Comparison of ENCODE assay signal across 13 cellular contexts in the genomic region with DNA sequence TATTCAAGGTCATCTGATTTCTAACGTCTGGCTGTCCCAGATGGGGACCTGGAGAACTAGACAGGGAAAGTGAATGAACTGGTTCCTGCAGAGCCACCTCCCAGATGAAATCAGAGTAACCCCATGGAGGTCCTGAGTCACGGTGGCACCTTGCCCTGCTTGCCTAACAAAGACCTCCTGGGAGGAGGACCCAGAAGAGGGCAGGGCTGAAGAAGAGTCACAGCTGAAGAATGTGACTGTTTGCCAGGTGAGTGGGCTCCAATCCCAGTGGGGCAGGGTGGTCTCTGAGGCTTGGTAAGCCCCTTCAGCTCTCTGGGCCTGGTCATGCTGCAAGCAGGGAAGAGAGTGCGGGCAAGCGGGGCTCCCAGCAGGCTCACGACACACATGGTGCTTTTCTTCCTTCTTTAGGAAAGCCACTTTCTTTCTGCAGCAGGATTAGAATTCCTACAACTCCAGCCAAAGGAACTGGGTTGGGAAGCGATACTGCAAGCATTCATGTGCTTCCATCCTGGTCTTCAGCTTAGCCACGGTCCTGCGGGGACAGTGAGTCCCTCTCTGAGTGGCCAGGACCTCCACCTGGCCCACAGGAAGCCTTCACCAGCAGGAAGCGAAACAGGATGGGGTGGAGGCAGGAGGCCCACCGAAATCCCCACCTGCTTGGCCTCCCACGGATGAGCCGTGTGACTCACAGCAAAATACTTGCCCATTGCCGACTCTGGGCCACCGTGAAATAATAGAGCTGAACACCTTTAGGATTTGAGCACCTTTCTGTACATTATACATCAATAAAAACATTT. TPM values are rescaled to one million over a fixed set of nuclear protein-coding genes. Genes with fewer than 3 reads are reported as not detected.
DNase-seq lines count a peak whose midpoint lies in the region; ATAC-seq, FAIRE-seq and TF ChIP-seq lines count a peak whose summit lies in the region.
"Had no signal": no experiment of that assay in that cellular context is flagged by ENCODE, and none has a peak within 500 bp of the region (broad histone marks: within the 10 kb centered on the region; RNA-seq: fewer than 3 reads in every experiment).

No MANE protein-coding gene starts in this region.

- dilution Hi-C loops in IMR-90 (cut with HindIII; ENCODE audit: low sequenced_read_pairs, unreplicated experiment) = no loop called here

- H3K14ac ChIP-seq in IMR-90 (replicated peaks; ENCODE audit: low read depth, low read length) = no peak overlapping the region

- H2BK15ac ChIP-seq in IMR-90 (ENCODE audit: low read depth, low read length) = no peak overlapping the region

- no peak overlapping the region for H3K4me3 Mint-ChIP-seq in stimulated activated effector memory CD8-positive, alpha-beta T cell treated with anti-CD3 and anti-CD28 coated beads, Interleukin-12 subunit alpha, Interleukin-12 subunit beta, amount 100 ng/mL, for 72 hours
- H3K4me3 Mint-ChIP-seq: activated naive CD8-positive, alpha-beta T cell treated with anti-CD3 and anti-CD28 coated beads, Interleukin-2, amount 50 U/mL, for 24 hours had no signal

- H3K18ac ChIP-seq in IMR-90 (ENCODE audit: low read depth, low read length) = no peak overlapping the region

- H3K4me1 ChIP-seq in IMR-90 (ENCODE audit: control insufficient read depth, insufficient read depth, low read length) = peaks cover 12% of the 10 kb centered on the region
- H3K4me1 ChIP-seq in A673 (ENCODE audit: insufficient read depth, low read length, poor library complexity, severe bottlenecking) = peaks cover 15% of the 10 kb centered on the region

- peaks cover 7% of the 10 kb centered on the region for H3K9me1 ChIP-seq in IMR-90 (ENCODE audit: insufficient read depth, low read length)

- peak; percentile 44 for FAIRE-seq in GM12892 (lab: Jason Lieb, UNC)
- FAIRE-seq: endothelial cell of umbilical vein had no signal

- in situ Hi-C loops in IMR-90 (cut with MboI; ENCODE audit: low sequenced_read_pairs) = no loop called here

- H2AFZ ChIP-seq in IMR-90 (replicated peaks; ENCODE audit: low read length, poor library complexity) = peak overlapping the region; percentile 24

- no peak overlapping the region for H2BK120ac ChIP-seq in IMR-90 (ENCODE audit: low read depth, low read length)

- WGBS in IMR-90 (ENCODE audit: extremely low coverage in 2 of 2, insufficient read length in 1 of 2), 2 experiments = 93% methylated on average over 6 of the region's 14 CpGs; no CpG with 5 or more reads in 1 of the 2 experiments

- no peak overlapping the region for H3K4me2 ChIP-seq in IMR-90 (ENCODE audit: low read depth, low read length)

- intact Hi-C loops in IMR-90 (cut with micrococcal nuclease) (no loop called here), A673 (cut with micrococcal nuclease; ENCODE audit: unreplicated experiment) (no loop called here)

- peak overlapping the region; percentile 85 for H2AK9ac ChIP-seq in IMR-90 (replicated peaks; ENCODE audit: low read depth, low read length, poor library complexity)

- peaks cover 19 to 30% of the 10 kb centered on the region in 2 experiments for H3K79me1 ChIP-seq in IMR-90 (ENCODE audit: low read depth in 1 of 2, low read length in 2 of 2)

- CTCF ChIA-PET in IMR-90 (lab: Yijun Ruan, JAX) = no interaction called here
- CTCF ChIA-PET in A673 (lab: Charles Lee) = no interaction called here

- no peak overlapping the region for H3K4ac ChIP-seq in IMR-90 (ENCODE audit: low read depth, low read length)

- H3K4me3 ChIP-seq in IMR-90 (ENCODE audit: insufficient read depth, low read depth, low read length) = no peak overlapping the region
- no peak overlapping the region for H3K4me3 ChIP-seq in WERI-Rb-1 (ENCODE audit: low read depth, low read length)
- no peak overlapping the region for H3K4me3 ChIP-seq in A673 (ENCODE audit: low read depth, low read length, poor library complexity, severe bottlenecking)

- peaks cover 16% of the 10 kb centered on the region for H3K4me1 Mint-ChIP-seq in stimulated activated effector memory CD8-positive, alpha-beta T cell treated with anti-CD3 and anti-CD28 coated beads, Interleukin-12 subunit alpha, Interleukin-12 subunit beta, amount 100 ng/mL, for 72 hours

- H4K8ac ChIP-seq in IMR-90 (ENCODE audit: low read depth in 2 of 2, low read length in 2 of 2) = no peak overlapping the region; a peak in 1 of 4 replicates

- H4K91ac ChIP-seq in IMR-90 (ENCODE audit: insufficient read depth, low read depth, low read length) = no peak overlapping the region

- peaks cover 8% of the 10 kb centered on the region; the same call in 1 of the 2 replicates for H4K20me1 ChIP-seq in IMR-90 (ENCODE audit: insufficient read depth, low read length)

- no peak overlapping the region for H3K27ac ChIP-seq in IMR-90 (ENCODE audit: insufficient read depth, low read length)
- H3K27ac ChIP-seq in epithelial cell of prostate = peak overlapping the region; percentile 100
- H3K27ac ChIP-seq in WERI-Rb-1 = no peak overlapping the region
- H3K27ac ChIP-seq in A673 (ENCODE audit: low read depth, low read length, poor library complexity, severe bottlenecking) = no peak overlapping the region

- H4K5ac ChIP-seq in IMR-90 (ENCODE audit: low read depth, low read length) = no peak overlapping the region

- DNase-seq in GM12892 (ENCODE audit: insufficient read length) (no peak), IMR-90 (peak; percentile 44), epithelial cell of prostate (ENCODE audit: low read depth, low spot score) (peak; percentile 69), OCI-M1 (lab: John Stamatoyannopoulos, UW) (no peak), WERI-Rb-1 (no peak), NCI-H2171 (lab: John Stamatoyannopoulos, UW) (no peak), A673 (ENCODE audit: low spot score) (no peak)
- DNase-seq in stimulated activated effector memory CD8-positive, alpha-beta T cell treated with anti-CD3 and anti-CD28 coated beads, Interleukin-12 subunit alpha, Interleukin-12 subunit beta, amount 100 ng/mL, for 72 hours (ENCODE audit: low spot score in 2 of 2) = no peak
- DNase-seq: activated CD4-positive, alpha-beta T cell treated with anti-CD3 and anti-CD28 coated beads, Interleukin-2, amount 50 U/mL, for 1 hour; activated naive CD8-positive, alpha-beta T cell treated with anti-CD3 and anti-CD28 coated beads, Interleukin-2, amount 50 U/mL, for 24 hours; NCI-H187 treated with DMSO at 0.1 percent for 48 hours; stimulated activated CD4-positive, alpha-beta T cell treated with anti-CD3 and anti-CD28 coated beads, Interleukin-12 subunit alpha, Interleukin-12 subunit beta, amount 100 ng/mL, for 4 hours had no signal

- H3K27me3 ChIP-seq in IMR-90 (ENCODE audit: control insufficient read depth, insufficient read depth, low read length) (no peaks in the 10 kb centered on the region), WERI-Rb-1 (ENCODE audit: insufficient read depth, low read depth, severe bottlenecking) (no peaks in the 10 kb centered on the region), A673 (replicated peaks; ENCODE audit: insufficient read depth, low read depth, low read length, poor library complexity) (no peaks in the 10 kb centered on the region)

- H3K36me3 Mint-ChIP-seq in stimulated activated effector memory CD8-positive, alpha-beta T cell treated with anti-CD3 and anti-CD28 coated beads, Interleukin-12 subunit alpha, Interleukin-12 subunit beta, amount 100 ng/mL, for 72 hours = no peaks in the 10 kb centered on the region

- H3K56ac ChIP-seq in IMR-90 (ENCODE audit: extremely low read depth, insufficient read depth, low read length) = no peak overlapping the region

- 0 out of 2 replicates have a peak overlapping the region, but pooled peaks have one; percentile 4 for H2AK5ac ChIP-seq in IMR-90 (ENCODE audit: low read depth, low read length)

- TF ChIP-seq CTCF in IMR-90 (conservative IDR thresholded peaks at IDR 0.05; ENCODE audit: low read depth, low read length) = no peak
- TF ChIP-seq CTCF in WERI-Rb-1 (IDR thresholded peaks at IDR 0.05; ENCODE audit: low read depth, low read length) = no peak
- TF ChIP-seq CTCF in A673 (conservative IDR thresholded peaks at IDR 0.05; ENCODE audit: low read depth, low read length) = no peak

- H2BK5ac ChIP-seq in IMR-90 (ENCODE audit: low read depth, low read length, poor library complexity, severe bottlenecking) = no peak overlapping the region

- H3K9ac ChIP-seq in IMR-90 (ENCODE audit: low read depth, low read length) = no peak overlapping the region

- TF ChIP-seq POLR2A in GM12892 (IDR thresholded peaks at IDR 0.05; ENCODE audit: low read depth, low read length) = no peak
- TF ChIP-seq POLR2A in IMR-90 (IDR thresholded peaks at IDR 0.05; ENCODE audit: low read depth, low read length) = no peak

- H3K9me3 Mint-ChIP-seq in stimulated activated effector memory CD8-positive, alpha-beta T cell treated with anti-CD3 and anti-CD28 coated beads, Interleukin-12 subunit alpha, Interleukin-12 subunit beta, amount 100 ng/mL, for 72 hours = no peaks in the 10 kb centered on the region
- H3K9me3 Mint-ChIP-seq: activated naive CD8-positive, alpha-beta T cell treated with anti-CD3 and anti-CD28 coated beads, Interleukin-2, amount 50 U/mL, for 24 hours had no signal

- H3K27ac Mint-ChIP-seq in stimulated activated effector memory CD8-positive, alpha-beta T cell treated with anti-CD3 and anti-CD28 coated beads, Interleukin-12 subunit alpha, Interleukin-12 subunit beta, amount 100 ng/mL, for 72 hours = no peak overlapping the region
- H3K27ac Mint-ChIP-seq: activated naive CD8-positive, alpha-beta T cell treated with anti-CD3 and anti-CD28 coated beads, Interleukin-2, amount 50 U/mL, for 24 hours had no signal

- BruUV-seq in IMR-90 (replicated peaks; lab: Mats Ljungman, UMichigan) (no TSS peak), A673 (replicated peaks; lab: Mats Ljungman, UMichigan) (no TSS peak)

- no peak overlapping the region for H2BK20ac ChIP-seq in IMR-90 (ENCODE audit: low read depth, low read length)

- H3K23ac ChIP-seq in IMR-90 (ENCODE audit: low read depth, low read length) = no peak overlapping the region

- no peak for TF ChIP-seq RAD21 in IMR-90 (IDR thresholded peaks at IDR 0.05; ENCODE audit: low read length)

- no peak for ATAC-seq in IMR-90 (ENCODE audit: low read depth)
- peak; percentile 56 for ATAC-seq in stimulated activated effector memory CD8-positive, alpha-beta T cell treated with anti-CD3 and anti-CD28 coated beads, Interleukin-12 subunit alpha, Interleukin-12 subunit beta, amount 100 ng/mL, for 72 hours
- ATAC-seq: activated naive CD8-positive, alpha-beta T cell treated with anti-CD3 and anti-CD28 coated beads, Interleukin-2, amount 50 U/mL, for 24 hours had no signal

- H3K9me3 ChIP-seq in IMR-90 (ENCODE audit: control insufficient read depth, insufficient read depth, low read length) (no peaks in the 10 kb centered on the region), WERI-Rb-1 (ENCODE audit: severe bottlenecking) (no peaks in the 10 kb centered on the region), A673 (ENCODE audit: low read depth, low read length, poor library complexity, severe bottlenecking) (no peaks in the 10 kb centered on the region)

- H3K36me3 ChIP-seq in IMR-90 (ENCODE audit: control insufficient read depth, insufficient read depth, low read length) (no peaks in the 10 kb centered on the region), WERI-Rb-1 (no peaks in the 10 kb centered on the region; the same call in 1 of the 2 replicates), A673 (ENCODE audit: insufficient read depth, low read length, poor library complexity, severe bottlenecking) (no peaks in the 10 kb centered on the region)

- POLR2A ChIA-PET in IMR-90 (lab: Charles Lee; ENCODE audit: unreplicated experiment) (no interaction called here), A673 (lab: Charles Lee; ENCODE audit: low non-redundant PET) (no interaction called here)

RNA-seq across cellular contexts. Expression of a gene that starts 4.3 kb away (rescaled TPM):
- polyA plus RNA-seq in GM12892 (2012; ENCODE audit: missing spikeins) = 5.9 TPM
- total RNA-seq in IMR-90 (2012; rRNA removed) (4.5 and 5.0 TPM in 2 replicates), A673 (2021) (3.8 and 5.9 TPM in 2 replicates)
- 12.2 and 18.5 TPM in 2 replicates for polyA plus RNA-seq in IMR-90 (2012; rRNA removed)
- polyA plus RNA-seq in IMR-90 (2012; cell fraction: cytosol; rRNA removed) = 21.0 and 28.2 TPM in 2 replicates
- 12.0 and 16.7 TPM in 2 replicates for polyA plus RNA-seq in IMR-90 (2012; cell fraction: nucleus; rRNA removed; ENCODE audit: low replicate concordance)

RNA-seq across cellular contexts. Expression of a gene that starts 52.7 kb away (rescaled TPM):
- 14.5 TPM for polyA plus RNA-seq in GM12892 (2012; ENCODE audit: missing spikeins)
- 23.7 and 28.3 TPM in 2 replicates for total RNA-seq in IMR-90 (2012; rRNA removed)
- 48.9 and 54.7 TPM in 2 replicates for polyA plus RNA-seq in IMR-90 (2012; rRNA removed)
- polyA plus RNA-seq in IMR-90 (2012; cell fraction: cytosol; rRNA removed) = 41.7 and 51.1 TPM in 2 replicates
- polyA plus RNA-seq in IMR-90 (2012; cell fraction: nucleus; rRNA removed; ENCODE audit: low replicate concordance) = 43.3 and 43.9 TPM in 2 replicates
- 53.1 and 62.7 TPM in 2 replicates for total RNA-seq in A673 (2021)

RNA-seq across cellular contexts. Expression of a gene that starts 52.9 kb away (rescaled TPM):
- polyA plus RNA-seq in GM12892 (2012; ENCODE audit: missing spikeins) = 895 TPM
- total RNA-seq in IMR-90 (2012; rRNA removed) = 392 and 397 TPM in 2 replicates
- 700 and 845 TPM in 2 replicates for polyA plus RNA-seq in IMR-90 (2012; rRNA removed)
- 1,212 and 1,973 TPM in 2 replicates for polyA plus RNA-seq in IMR-90 (2012; cell fraction: cytosol; rRNA removed)
- 339 and 570 TPM in 2 replicates for polyA plus RNA-seq in IMR-90 (2012; cell fraction: nucleus; rRNA removed; ENCODE audit: low replicate concordance)
- 554 and 575 TPM in 2 replicates for total RNA-seq in A673 (2021)

RNA-seq across cellular contexts. Expression of a gene that starts 57.9 kb away (rescaled TPM):
- polyA plus RNA-seq in GM12892 (2012; ENCODE audit: missing spikeins) = 41.4 TPM
- total RNA-seq in IMR-90 (2012; rRNA removed) = 12.8 and 13.4 TPM in 2 replicates
- 11.3 and 12.0 TPM in 2 replicates for polyA plus RNA-seq in IMR-90 (2012; rRNA removed)
- polyA plus RNA-seq in IMR-90 (2012; cell fraction: cytosol; rRNA removed) = 4.0 and 9.5 TPM in 2 replicates
- polyA plus RNA-seq in IMR-90 (2012; cell fraction: nucleus; rRNA removed; ENCODE audit: low replicate concordance) = 1.7 and 3.6 TPM in 2 replicates
- 70.5 and 71.9 TPM in 2 replicates for total RNA-seq in A673 (2021)

Comparison
In these comparisons a context has a peak if more than half of its experiments do, and no peak if none do; other contexts are left out.
1. DNase-seq: peak in IMR-90 (single experiment) and epithelial cell of prostate (single experiment); none in GM12892 (single experiment), stimulated activated effector memory CD8-positive, alpha-beta T cell treated with anti-CD3 and anti-CD28 coated beads, Interleukin-12 subunit alpha, Interleukin-12 subunit beta, amount 100 ng/mL, for 72 hours (0 of 2), OCI-M1 (single experiment), WERI-Rb-1 (single experiment), NCI-H2171 (single experiment) and A673 (single experiment).